ENCODE assay signal across 8 cellular contexts in genomic region chr1:94522304-94522703, GRCh38. TPM values are rescaled to one million over a fixed set of nuclear protein-coding genes. Genes with fewer than 3 reads are reported as not detected.
DNase-seq lines count a peak whose midpoint lies in the region; ATAC-seq and TF ChIP-seq lines count a peak whose summit lies in the region.

No MANE protein-coding gene starts in this region.

- H3K4me1 Mint-ChIP-seq in chondrocyte (ENCODE audit: low read depth): peaks cover 9% of the 10 kb centered on the region
- H3K4me1 Mint-ChIP-seq in nephron progenitor cell: peaks cover 4% of the 10 kb centered on the region
- H3K4me1 Mint-ChIP-seq in endothelial cell (ENCODE audit: unreplicated experiment): peaks cover 16% of the 10 kb centered on the region

- no peak overlapping the region for H3K27ac Mint-ChIP-seq in chondrocyte (ENCODE audit: unreplicated experiment)
- no peak overlapping the region for H3K27ac Mint-ChIP-seq in nephron progenitor cell
- no peak overlapping the region for H3K27ac Mint-ChIP-seq in endothelial cell (ENCODE audit: unreplicated experiment)

- DNase-seq in Daoy (ENCODE audit: low read depth): peak; percentile 69
- DNase-seq in NCI-H128 (lab: John Stamatoyannopoulos, UW; ENCODE audit: unreplicated experiment): peak; percentile 8
- no peak for DNase-seq in chondrocyte (ENCODE audit: low spot score)
- peak; percentile 21 for DNase-seq in nephron progenitor cell
- no peak for DNase-seq in mucosa of gallbladder (ENCODE audit: low spot score)
- no peak for DNase-seq in stimulated activated CD4-positive, alpha-beta T cell treated with anti-CD3 and anti-CD28 coated beads, Interleukin-12 subunit alpha, Interleukin-12 subunit beta, amount 100 ng/mL, for 4 hours
- DNase-seq in endothelial cell (ENCODE audit: low spot score): no peak

- no peak for ATAC-seq in HG02970 (IDR thresholded peaks at IDR 0.05; ENCODE audit: low FRiP score, unreplicated experiment)

- H3K4me3 Mint-ChIP-seq in chondrocyte (ENCODE audit: unreplicated experiment) (no peak overlapping the region), nephron progenitor cell (no peak overlapping the region), endothelial cell (ENCODE audit: unreplicated experiment) (no peak overlapping the region)

- peak; percentile 88 for TF ChIP-seq CTCF in chondrocyte (IDR thresholded peaks at IDR 0.05)
- peak; percentile 38 for TF ChIP-seq CTCF in nephron progenitor cell (IDR thresholded peaks at IDR 0.05)
- TF ChIP-seq CTCF in endothelial cell (IDR thresholded peaks at IDR 0.05; ENCODE audit: unreplicated experiment): no peak

- H3K27me3 Mint-ChIP-seq in chondrocyte (ENCODE audit: low read depth): no peaks in the 10 kb centered on the region
- H3K27me3 Mint-ChIP-seq in nephron progenitor cell (ENCODE audit: low read depth, poor library complexity): no peaks in the 10 kb centered on the region
- peaks cover 3% of the 10 kb centered on the region for H3K27me3 Mint-ChIP-seq in endothelial cell (ENCODE audit: unreplicated experiment)

- no peaks in the 10 kb centered on the region for H3K36me3 Mint-ChIP-seq in chondrocyte (ENCODE audit: low read depth)
- no peaks in the 10 kb centered on the region for H3K36me3 Mint-ChIP-seq in nephron progenitor cell (ENCODE audit: low read depth)
- H3K36me3 Mint-ChIP-seq in endothelial cell (ENCODE audit: low read depth, unreplicated experiment): no peaks in the 10 kb centered on the region

- H3K9me3 Mint-ChIP-seq in chondrocyte (ENCODE audit: low read depth): no peaks in the 10 kb centered on the region
- H3K9me3 Mint-ChIP-seq in nephron progenitor cell: no peaks in the 10 kb centered on the region
- no peaks in the 10 kb centered on the region for H3K9me3 Mint-ChIP-seq in endothelial cell (ENCODE audit: unreplicated experiment)

RNA-seq across cellular contexts. Expression of gene F3, which starts 19.3 kb away (rescaled TPM):
- total RNA-seq in Daoy (2014; rRNA removed; shearing (Covaris generic)): 73.0 and 96.7 TPM in 2 replicates
- total RNA-seq in chondrocyte (4.5 to 6.5 TPM (median 6.3 TPM) in 3 replicates), mucosa of gallbladder (26.0 TPM), endothelial cell (ENCODE audit: unreplicated experiment) (1.4 TPM)

Comparison
In these comparisons a context has a peak if more than half of its experiments do, and no peak if none do; other contexts are left out.
1. DNase-seq: peak in Daoy (single experiment), NCI-H128 (single experiment) and nephron progenitor cell (single experiment); none in chondrocyte (single experiment), mucosa of gallbladder (single experiment), stimulated activated CD4-positive, alpha-beta T cell treated with anti-CD3 and anti-CD28 coated beads, Interleukin-12 subunit alpha, Interleukin-12 subunit beta, amount 100 ng/mL, for 4 hours (single experiment) and endothelial cell (single experiment).